Comparison of ENCODE assay signal across 10 cellular contexts in genomic region chr5:139755892-139756671, GRCh38. TPM values are rescaled to one million over a fixed set of nuclear protein-coding genes. Genes with fewer than 3 reads are reported as not detected.
DNase-seq lines count a peak whose midpoint lies in the region; ATAC-seq and TF ChIP-seq lines count a peak whose summit lies in the region.
"Had no signal": no experiment of that assay in that cellular context is flagged by ENCODE, and none has a peak within 500 bp of the region (broad histone marks: within the 10 kb centered on the region; RNA-seq: fewer than 3 reads in every experiment).

No MANE protein-coding gene starts in this region.

- no peak for ATAC-seq in left ventricle myocardium superior
- no peak for ATAC-seq in RWPE2 (ENCODE audit: low read depth)

- H3K27me3 ChIP-seq in cardiac muscle cell (peaks cover 39% of the 10 kb centered on the region), RWPE2 (ENCODE audit: insufficient read depth, poor library complexity, severe bottlenecking) (peaks cover 29% of the 10 kb centered on the region), iPS-18a (ENCODE audit: control insufficient read depth, insufficient read depth, low read length) (peaks cover 78% of the 10 kb centered on the region), suprapubic skin (peaks cover 48% of the 10 kb centered on the region), esophagus muscularis mucosa (peaks cover 0 to 56% (median 26%) of the 10 kb centered on the region in 4 donors)

- H3K36me3 ChIP-seq in cardiac muscle cell (no peaks in the 10 kb centered on the region), RWPE2 (ENCODE audit: low read depth) (no peaks in the 10 kb centered on the region), iPS-18a (ENCODE audit: control insufficient read depth, low read depth, low read length) (no peaks in the 10 kb centered on the region), suprapubic skin (no peaks in the 10 kb centered on the region), esophagus muscularis mucosa (no peaks in the 10 kb centered on the region)

- TF ChIP-seq POLR2A in suprapubic skin (IDR thresholded peaks at IDR 0.05): no peak
- no peak for TF ChIP-seq POLR2A in esophagus muscularis mucosa (IDR thresholded peaks at IDR 0.05; ENCODE audit: low read depth)

- TF ChIP-seq EP300 in suprapubic skin (IDR thresholded peaks at IDR 0.05) (no peak), esophagus muscularis mucosa (IDR thresholded peaks at IDR 0.05) (no peak)

- H3K27ac ChIP-seq in cardiac muscle cell: no peak overlapping the region
- H3K27ac ChIP-seq in RWPE2 (ENCODE audit: poor library complexity, severe bottlenecking): no peak overlapping the region
- H3K27ac ChIP-seq in iPS-18a (ENCODE audit: low read length): no peak overlapping the region
- H3K27ac ChIP-seq in suprapubic skin: no peak overlapping the region
- H3K27ac ChIP-seq in esophagus muscularis mucosa (replicated peaks in 1 of 4): no peak overlapping the region
- H3K27ac ChIP-seq: HL-60 had no signal

- H3K9me3 ChIP-seq in cardiac muscle cell (ENCODE audit: low read depth) (no peaks in the 10 kb centered on the region), RWPE2 (ENCODE audit: severe bottlenecking) (no peaks in the 10 kb centered on the region), iPS-18a (ENCODE audit: control insufficient read depth, low read depth, low read length) (no peaks in the 10 kb centered on the region), suprapubic skin (no peaks in the 10 kb centered on the region), esophagus muscularis mucosa (no peaks in the 10 kb centered on the region)

- peaks cover 6% of the 10 kb centered on the region for H3K4me1 ChIP-seq in cardiac muscle cell (ENCODE audit: low read depth)
- H3K4me1 ChIP-seq in RWPE2 (ENCODE audit: insufficient read depth, poor library complexity, severe bottlenecking): peaks cover 4% of the 10 kb centered on the region
- H3K4me1 ChIP-seq in iPS-18a (ENCODE audit: control insufficient read depth, low read depth, low read length): peaks cover 14% of the 10 kb centered on the region
- H3K4me1 ChIP-seq in suprapubic skin: peaks cover 12% of the 10 kb centered on the region
- H3K4me1 ChIP-seq in esophagus muscularis mucosa: peaks cover 9 to 12% (median 11%) of the 10 kb centered on the region in 4 donors

- intact Hi-C loops in left ventricle myocardium superior (cut with micrococcal nuclease): no loop called here
- intact Hi-C loops in esophagus muscularis mucosa (cut with DNase I): no loop called here

- WGBS in suprapubic skin: 19% methylated on average over 37 of the region's 52 CpGs
- 17% methylated on average over 38 of the region's 52 CpGs for WGBS in esophagus muscularis mucosa

- TF ChIP-seq CTCF in cardiac muscle cell (IDR thresholded peaks at IDR 0.05; ENCODE audit: low read depth, low read length): no peak
- TF ChIP-seq CTCF in RWPE2 (IDR thresholded peaks at IDR 0.05; ENCODE audit: poor library complexity, severe bottlenecking): no peak
- no peak for TF ChIP-seq CTCF in suprapubic skin (IDR thresholded peaks at IDR 0.05)
- no peak for TF ChIP-seq CTCF in esophagus muscularis mucosa (IDR thresholded peaks at IDR 0.05)

- no peak for DNase-seq in cardiac muscle cell (ENCODE audit: low read depth in 1 of 2, low spot score in 1 of 2)
- DNase-seq in left ventricle myocardium superior: no peak
- peak; percentile 52 for DNase-seq in RWPE2 (ENCODE audit: low spot score)
- no peak for DNase-seq in suprapubic skin (ENCODE audit: low spot score in 2 of 2)
- no peak for DNase-seq in esophagus muscularis mucosa (ENCODE audit: extremely low spot score)
- DNase-seq in RKO (ENCODE audit: low spot score): no peak
- no peak for DNase-seq in SHP77 treated with DMSO at 0.1 percent for 48 hours (lab: John Stamatoyannopoulos, UW)
- DNase-seq: activated CD4-positive, alpha-beta T cell treated with anti-CD3 and anti-CD28 coated beads for 1 hour had no signal

- H3K4me3 ChIP-seq in cardiac muscle cell: peak overlapping the region; percentile 32
- H3K4me3 ChIP-seq in RWPE2 (ENCODE audit: severe bottlenecking): peak overlapping the region; percentile 3
- H3K4me3 ChIP-seq in iPS-18a (ENCODE audit: low read length): peak overlapping the region; percentile 60
- H3K4me3 ChIP-seq in suprapubic skin: peak overlapping the region; percentile 26
- peak overlapping the region in 2 of 4 donors; percentile 22 to 37 for H3K4me3 ChIP-seq in esophagus muscularis mucosa

- peak overlapping the region; percentile 28 for H3K9ac ChIP-seq in iPS-18a (ENCODE audit: low read length)

RNA-seq across cellular contexts. Expression of gene PSD2, which starts 39.5 kb away (rescaled TPM):
- 0.14 and 0.48 TPM in 2 replicates for total RNA-seq in cardiac muscle cell
- 0.04 and 1.1 TPM in 2 replicates for polyA plus RNA-seq in cardiac muscle cell
- total RNA-seq in left ventricle myocardium superior: not detected
- total RNA-seq in suprapubic skin: under 1 TPM in 3 of 4 donors, not detected in 1; 0.08 to 0.13 (median 0.10) TPM
- total RNA-seq in esophagus muscularis mucosa: under 1 TPM in 3 of 4 donors, not detected in 1; under 0.01 to 0.17 (median 0.13) TPM
